Comparison of ENCODE assay signal across 19 cellular contexts in the genomic region with DNA sequence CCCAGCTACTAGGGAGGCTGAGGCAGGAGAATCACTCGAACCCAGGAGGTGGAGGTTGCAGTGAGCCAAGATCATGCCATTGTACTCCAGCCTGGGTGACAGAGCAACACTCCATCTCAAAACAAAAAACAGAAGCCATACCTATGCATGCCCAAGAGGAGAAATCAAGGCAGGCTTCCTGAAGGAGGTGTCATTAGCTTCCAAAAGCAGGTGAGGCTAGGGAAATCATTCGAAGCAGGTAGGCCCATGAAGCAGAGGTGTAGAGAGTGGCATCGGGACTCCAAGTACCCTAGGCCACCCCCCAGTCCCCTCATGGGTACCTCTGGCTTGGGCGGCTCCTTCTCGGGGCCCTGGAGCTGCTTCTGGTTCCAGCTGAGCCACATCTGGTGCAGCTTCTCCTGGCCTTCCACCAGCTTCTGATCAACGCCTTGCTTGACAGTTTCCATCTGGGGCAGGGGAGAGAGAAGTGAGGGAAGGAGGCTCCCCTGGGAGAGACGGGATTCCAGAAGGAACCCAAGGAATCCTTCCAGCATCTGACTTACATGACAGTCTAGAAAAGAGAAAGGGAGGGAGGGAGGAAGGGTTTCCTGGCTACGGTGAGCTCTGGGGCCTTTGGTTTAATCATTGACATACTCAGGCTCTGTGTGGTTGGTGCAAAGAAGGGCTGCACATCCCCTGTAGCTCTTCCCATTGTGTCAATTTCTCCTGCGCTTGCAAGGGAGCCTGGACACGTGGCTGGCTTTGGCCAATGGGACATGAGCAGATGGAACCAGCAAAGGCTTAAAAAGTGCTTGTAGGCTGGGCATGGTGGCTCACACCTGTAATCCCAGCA. TPM values are rescaled to one million over a fixed set of nuclear protein-coding genes. Genes with fewer than 3 reads are reported as not detected.
A peak's percentile ranks its signal among the peaks of the same experiment; 100 is the strongest.
DNase-seq lines count a peak whose midpoint lies in the region; ATAC-seq, FAIRE-seq and TF ChIP-seq lines count a peak whose summit lies in the region.
"Had no signal": no experiment of that assay in that cellular context is flagged by ENCODE, and none has a peak within 500 bp of the region (broad histone marks: within the 10 kb centered on the region; RNA-seq: fewer than 3 reads in every experiment).

No MANE protein-coding gene starts in this region.

- H3K4me3 ChIP-seq in kidney epithelial cell (ENCODE audit: low read depth, low read length), result no peak overlapping the region
- no peak overlapping the region for H3K4me3 ChIP-seq in thoracic aorta

- peaks cover 98% of the 10 kb centered on the region for H3K36me3 Mint-ChIP-seq in dendritic cell treated with granulocyte-macrophage colony-stimulating factor and Interleukin-4, amounts not matched to agents 40 ng/mL and 50 ng/mL, for 4 days (ENCODE audit: low read depth)

- peak; percentile 47 for FAIRE-seq in GM19239 (lab: Jason Lieb, UNC)

- H3K4me1 ChIP-seq in thoracic aorta (ENCODE audit: control insufficient read depth in 1 of 2, low read depth in 2 of 2), result peaks cover 4 to 12% of the 10 kb centered on the region in 2 donors

- H3K36me3 ChIP-seq in kidney epithelial cell (ENCODE audit: control insufficient read depth, insufficient read depth, low read length), result no peaks in the 10 kb centered on the region
- H3K36me3 ChIP-seq in thoracic aorta, result peaks cover 36% of the 10 kb centered on the region

- DNase-seq in GM19239 (ENCODE audit: insufficient read length, low spot score), result no peak
- DNase-seq in kidney epithelial cell (ENCODE audit: low read depth), result peak; percentile 69
- no peak for DNase-seq in thoracic aorta (ENCODE audit: low spot score)
- DNase-seq in medulla oblongata (ENCODE audit: extremely low spot score), result no peak
- DNase-seq: activated CD4-positive, alpha-beta T cell treated with anti-CD3 and anti-CD28 coated beads for 1 hour; activated naive CD8-positive, alpha-beta T cell treated with anti-CD3 and anti-CD28 coated beads, Interleukin-2, amount 50 U/mL, for 24 hours; activated T-cell treated with anti-CD3 and anti-CD28 coated beads, Interleukin-2, amount 50 U/mL, for 24 hours; CD4-positive, CD25-positive, alpha-beta regulatory T cell; H9; naive B cell; NCI-H187; NCI-H524; stimulated activated CD4-positive, alpha-beta T cell treated with anti-CD3 and anti-CD28 coated beads, Interleukin-4, amount 100 ng/mL, for 24 hours had no signal

- no peaks in the 10 kb centered on the region for H3K27me3 ChIP-seq in kidney epithelial cell (ENCODE audit: control insufficient read depth, insufficient read depth, low read length)
- no peaks in the 10 kb centered on the region for H3K27me3 ChIP-seq in thoracic aorta (replicated peaks; ENCODE audit: insufficient read depth)

- intact Hi-C loops in dendritic cell treated with granulocyte-macrophage colony-stimulating factor and Interleukin-4, amounts not matched to agents 40 ng/mL and 50 ng/mL, for 4 days (cut with micrococcal nuclease), result no loop called here

- peak overlapping the region; percentile 62 for H3K27ac Mint-ChIP-seq in dendritic cell treated with granulocyte-macrophage colony-stimulating factor and Interleukin-4, amounts not matched to agents 40 ng/mL and 50 ng/mL, for 4 days
- H3K27ac Mint-ChIP-seq: activated naive CD8-positive, alpha-beta T cell treated with anti-CD3 and anti-CD28 coated beads, Interleukin-2, amount 50 U/mL, for 24 hours; activated T-cell treated with anti-CD3 and anti-CD28 coated beads, Interleukin-2, amount 50 U/mL, for 24 hours had no signal

- TF ChIP-seq CTCF in kidney epithelial cell (IDR thresholded peaks at IDR 0.05; ENCODE audit: insufficient read depth, low read length, poor library complexity, severe bottlenecking) (no peak), thoracic aorta (IDR thresholded peaks at IDR 0.05) (no peak)

- H3K9me3 Mint-ChIP-seq in dendritic cell treated with granulocyte-macrophage colony-stimulating factor and Interleukin-4, amounts not matched to agents 40 ng/mL and 50 ng/mL, for 4 days, result no peaks in the 10 kb centered on the region
- H3K9me3 Mint-ChIP-seq: activated naive CD8-positive, alpha-beta T cell treated with anti-CD3 and anti-CD28 coated beads, Interleukin-2, amount 50 U/mL, for 24 hours; activated T-cell treated with anti-CD3 and anti-CD28 coated beads, Interleukin-2, amount 50 U/mL, for 24 hours; CD4-positive, CD25-positive, alpha-beta regulatory T cell; H9; naive B cell had no signal

- no peaks in the 10 kb centered on the region for H3K27me3 Mint-ChIP-seq in dendritic cell treated with granulocyte-macrophage colony-stimulating factor and Interleukin-4, amounts not matched to agents 40 ng/mL and 50 ng/mL, for 4 days
- H3K27me3 Mint-ChIP-seq: activated naive CD8-positive, alpha-beta T cell treated with anti-CD3 and anti-CD28 coated beads, Interleukin-2, amount 50 U/mL, for 24 hours; activated T-cell treated with anti-CD3 and anti-CD28 coated beads, Interleukin-2, amount 50 U/mL, for 24 hours; CD4-positive, CD25-positive, alpha-beta regulatory T cell; naive B cell had no signal

- no peak for ATAC-seq in thoracic aorta (ENCODE audit: insufficient number of reproducible peaks, low FRiP score, low read depth)
- ATAC-seq in GM21737 (IDR thresholded peaks at IDR 0.05; ENCODE audit: unreplicated experiment), result no peak
- ATAC-seq in HG03196 (IDR thresholded peaks at IDR 0.05; ENCODE audit: unreplicated experiment), result no peak
- ATAC-seq: activated naive CD8-positive, alpha-beta T cell treated with anti-CD3 and anti-CD28 coated beads, Interleukin-2, amount 50 U/mL, for 24 hours had no signal

- H3K9me3 ChIP-seq in thoracic aorta, result no peaks in the 10 kb centered on the region

- H3K4me3 Mint-ChIP-seq in dendritic cell treated with granulocyte-macrophage colony-stimulating factor and Interleukin-4, amounts not matched to agents 40 ng/mL and 50 ng/mL, for 4 days, result no peak overlapping the region
- H3K4me3 Mint-ChIP-seq: activated naive CD8-positive, alpha-beta T cell treated with anti-CD3 and anti-CD28 coated beads, Interleukin-2, amount 50 U/mL, for 24 hours; activated T-cell treated with anti-CD3 and anti-CD28 coated beads, Interleukin-2, amount 50 U/mL, for 24 hours; CD4-positive, CD25-positive, alpha-beta regulatory T cell; H9; naive B cell had no signal

- H3K27ac ChIP-seq in thoracic aorta, result peak overlapping the region; percentile 22 to 81

- peaks cover 38% of the 10 kb centered on the region for H3K4me1 Mint-ChIP-seq in dendritic cell treated with granulocyte-macrophage colony-stimulating factor and Interleukin-4, amounts not matched to agents 40 ng/mL and 50 ng/mL, for 4 days (ENCODE audit: low read depth)
- H3K4me1 Mint-ChIP-seq: H9 had no signal

RNA-seq across cellular contexts. Expression of a gene that starts 13.1 kb away (rescaled TPM):
- 16.0 and 19.2 TPM in 2 replicates for total RNA-seq in kidney epithelial cell
- 10 to 100 TPM; 10.0 to 14.0 TPM for total RNA-seq in thoracic aorta

RNA-seq across cellular contexts. Expression of a gene that starts 22.9 kb away (rescaled TPM):
- total RNA-seq in kidney epithelial cell (59.5 and 111 TPM in 2 replicates), thoracic aorta (10 to 100 TPM; 41.7 to 51.6 TPM)

RNA-seq across cellular contexts. Expression of a gene that starts 53.0 kb away (rescaled TPM):
- total RNA-seq in kidney epithelial cell (21.0 and 21.4 TPM in 2 replicates), thoracic aorta (10 to 100 TPM; 15.7 to 17.1 TPM)

RNA-seq across cellular contexts. Expression of a gene that starts 58.1 kb away (rescaled TPM):
- not detected in 2 replicates for total RNA-seq in kidney epithelial cell
- 1 to 10 TPM in 1 of 2 donors, under 1 TPM in 1; 0.49 to 3.1 TPM for total RNA-seq in thoracic aorta
- total RNA-seq: cerebellum, epithelial cell of proximal tubule, H9, RPMI7951 had no signal
